In the genomic region with DNA sequence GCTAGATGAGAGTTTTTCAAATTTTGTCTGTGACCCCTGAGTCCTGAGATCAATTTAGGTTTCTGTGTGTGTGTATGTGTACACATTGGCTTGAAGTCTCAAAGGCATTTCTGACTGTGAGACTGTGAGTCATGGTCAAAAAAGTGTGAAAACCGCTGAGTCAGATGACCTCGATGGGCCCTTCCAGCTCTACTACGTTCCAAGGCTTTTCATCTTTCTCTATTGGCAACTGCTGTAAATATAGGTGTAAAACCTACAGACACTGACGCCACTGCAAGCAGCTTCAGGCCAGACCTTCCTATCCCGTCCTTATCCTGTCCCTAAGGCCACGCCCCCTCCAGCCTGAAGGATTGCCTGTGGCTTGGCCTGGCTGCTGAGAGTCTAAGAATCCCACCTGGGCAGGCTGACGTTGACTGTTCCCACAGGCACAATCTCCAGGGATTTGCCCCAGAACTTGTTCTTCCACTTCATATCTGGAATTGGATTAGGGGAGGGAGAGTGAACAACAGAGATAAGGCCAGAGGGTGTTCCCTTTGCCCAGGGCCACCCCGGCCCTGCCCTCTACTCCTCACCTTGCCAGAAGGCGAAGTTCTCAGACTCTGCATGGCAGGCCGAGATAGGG, we compare ENCODE assay signal across 8 cellular contexts. TPM values are rescaled to one million over a fixed set of nuclear protein-coding genes. Genes with fewer than 3 reads are reported as not detected.
DNase-seq lines count a peak whose midpoint lies in the region; ATAC-seq and TF ChIP-seq lines count a peak whose summit lies in the region.

No MANE protein-coding gene starts in this region.

- H3K4me3 Mint-ChIP-seq in endothelial cell (ENCODE audit: unreplicated experiment): peak overlapping the region; percentile 57

- no peaks in the 10 kb centered on the region for H3K9me3 Mint-ChIP-seq in endothelial cell (ENCODE audit: unreplicated experiment)

- H3K36me3 ChIP-seq in OCI-LY7 (ENCODE audit: insufficient read depth, low read length): peaks cover 12% of the 10 kb centered on the region; the same call in 1 of the 2 replicates

- H3K27ac ChIP-seq in OCI-LY7 (ENCODE audit: low read depth, low read length, poor library complexity, severe bottlenecking) (no peak overlapping the region), substantia nigra (ENCODE audit: low read depth, low read length, poor library complexity, severe bottlenecking) (no peak overlapping the region)

- peaks cover 58% of the 10 kb centered on the region for H3K36me3 Mint-ChIP-seq in endothelial cell (ENCODE audit: low read depth, unreplicated experiment)

- BruUV-seq in OCI-LY7 (replicated peaks; lab: Mats Ljungman, UMichigan): no TSS peak

- POLR2A ChIA-PET in OCI-LY7 (lab: Charles Lee): no interaction called here

- H4K20me1 ChIP-seq in OCI-LY7 (ENCODE audit: insufficient read depth, low read length): no peaks in the 10 kb centered on the region

- H3K4me1 Mint-ChIP-seq in endothelial cell (ENCODE audit: unreplicated experiment): peaks cover 2% of the 10 kb centered on the region

- peaks cover 17% of the 10 kb centered on the region for H3K27me3 Mint-ChIP-seq in endothelial cell (ENCODE audit: unreplicated experiment)

- no peak overlapping the region for H3K27ac Mint-ChIP-seq in endothelial cell (ENCODE audit: unreplicated experiment)

- no peaks in the 10 kb centered on the region for H3K79me2 ChIP-seq in OCI-LY7 (ENCODE audit: insufficient read depth, low read depth, low read length)

- no peak overlapping the region for H2AFZ ChIP-seq in OCI-LY7 (ENCODE audit: low read length)

- CTCF ChIA-PET in OCI-LY7 (lab: Charles Lee; ENCODE audit: unreplicated experiment): no interaction called here

- ATAC-seq in HG03039 (IDR thresholded peaks at IDR 0.05; ENCODE audit: unreplicated experiment): no peak

- no peaks in the 10 kb centered on the region for H3K9me3 ChIP-seq in OCI-LY7 (ENCODE audit: low read length)

- no peak overlapping the region for H3K4me3 ChIP-seq in OCI-LY7 (ENCODE audit: low read depth, low read length, poor library complexity, severe bottlenecking)

- intact Hi-C loops in posterior vena cava (cut with DNase I) (loop anchor here in 1 of 2 donors (5.0 kb wide), 1 partner anchor 113 kb away; no protein-coding TSS in a partner anchor), OCI-LY7 (cut with micrococcal nuclease; ENCODE audit: unreplicated experiment) (no loop called here)

- peak; percentile 75 for DNase-seq in NK-92 treated with Interleukin-12 subunit alpha and Interleukin-12 subunit beta, amount 100 ng/mL, for 24 hours (lab: John Stamatoyannopoulos, UW)
- DNase-seq in NK-92 (lab: John Stamatoyannopoulos, UW; ENCODE audit: unreplicated experiment) (no peak), OCI-M1 (lab: John Stamatoyannopoulos, UW) (peak; percentile 42), endothelial cell (ENCODE audit: low spot score) (no peak), posterior vena cava (ENCODE audit: low spot score) (peak; percentile 66), OCI-LY7 (ENCODE audit: low spot score) (no peak), substantia nigra (lab: John Stamatoyannopoulos, UW) (no peak)

- TF ChIP-seq CTCF in endothelial cell (IDR thresholded peaks at IDR 0.05; ENCODE audit: unreplicated experiment) (no peak), OCI-LY7 (conservative IDR thresholded peaks at IDR 0.05; ENCODE audit: low read length) (no peak)

- H3K9me2 ChIP-seq in OCI-LY7 (ENCODE audit: insufficient read depth, low read length): no peaks in the 10 kb centered on the region

- H3K4me2 ChIP-seq in OCI-LY7 (ENCODE audit: low read length): no peak overlapping the region

- H3K4me1 ChIP-seq in OCI-LY7 (ENCODE audit: insufficient read depth, low read length, poor library complexity, severe bottlenecking): no peaks in the 10 kb centered on the region

RNA-seq across cellular contexts. Expression of gene OSBPL7, which starts 11.3 kb away (rescaled TPM):
- 28.0 TPM for total RNA-seq in endothelial cell (ENCODE audit: unreplicated experiment)
- 1 to 10 TPM; 6.4 to 9.8 TPM for total RNA-seq in posterior vena cava
- 16.2 and 24.4 TPM in 2 replicates for total RNA-seq in OCI-LY7 (2014; rRNA removed; shearing (Covaris generic))
- total RNA-seq in OCI-LY7 (2022): 31.1 and 35.7 TPM in 2 replicates

RNA-seq across cellular contexts. Expression of gene MRPL10, which starts 21.0 kb away (rescaled TPM):
- total RNA-seq in endothelial cell (ENCODE audit: unreplicated experiment): 56.3 TPM
- 10 to 100 TPM; 23.9 to 28.6 TPM for total RNA-seq in posterior vena cava
- 27.1 and 50.8 TPM in 2 replicates for total RNA-seq in OCI-LY7 (2014; rRNA removed; shearing (Covaris generic))
- 55.9 and 56.7 TPM in 2 replicates for total RNA-seq in OCI-LY7 (2022)

RNA-seq across cellular contexts. Expression of gene LRRC46, which starts 21.2 kb away (rescaled TPM):
- total RNA-seq in endothelial cell (ENCODE audit: unreplicated experiment) (1.0 TPM), posterior vena cava (not detected), OCI-LY7 (2022) (1.2 and 2.0 TPM in 2 replicates)
- 0.23 and 0.85 TPM in 2 replicates for total RNA-seq in OCI-LY7 (2014; rRNA removed; shearing (Covaris generic))

RNA-seq across cellular contexts. Expression of gene SCRN2, which starts 30.8 kb away (rescaled TPM):
- total RNA-seq in endothelial cell (ENCODE audit: unreplicated experiment) (44.8 TPM), posterior vena cava (10 to 100 TPM; 13.3 to 17.8 TPM), OCI-LY7 (2022) (37.3 and 39.1 TPM in 2 replicates)
- total RNA-seq in OCI-LY7 (2014; rRNA removed; shearing (Covaris generic)): 33.9 and 42.9 TPM in 2 replicates

RNA-seq across cellular contexts. Expression of gene SP6, which starts 40.7 kb away (rescaled TPM):
- total RNA-seq in endothelial cell (ENCODE audit: unreplicated experiment) (30.7 TPM), posterior vena cava (under 1 TPM; 0.19 to 0.48 TPM), OCI-LY7 (2022) (0.08 and 0.24 TPM in 2 replicates)
- 0.08 and 0.22 TPM in 2 replicates for total RNA-seq in OCI-LY7 (2014; rRNA removed; shearing (Covaris generic))

Comparison
In these comparisons a context has a peak if more than half of its experiments do, and no peak if none do; other contexts are left out.
1. DNase-seq: peak in NK-92 treated with Interleukin-12 subunit alpha and Interleukin-12 subunit beta, amount 100 ng/mL, for 24 hours (single experiment), OCI-M1 (single experiment) and posterior vena cava (single experiment); none in NK-92 (single experiment), endothelial cell (single experiment), OCI-LY7 (single experiment) and substantia nigra (0 of 49).